In genomic region chr9:69121155-69122085, GRCh38 we compare ENCODE assay signal across 8 cellular contexts. TPM values are rescaled to one million over a fixed set of nuclear protein-coding genes. Genes with fewer than 3 reads are reported as not detected.
DNase-seq lines count a peak whose midpoint lies in the region; ATAC-seq and TF ChIP-seq lines count a peak whose summit lies in the region.

No MANE protein-coding gene starts in this region.

- WGBS in testis, 2 donors: 0 to 1% methylated on average over 31 to 87 of the region's 87 CpGs

- H3K27me3 ChIP-seq in mucosa of rectum (ENCODE audit: control insufficient read depth in 2 of 2, insufficient read depth in 2 of 2, low read length in 2 of 2) (no peaks in the 10 kb centered on the region), testis (no peaks in the 10 kb centered on the region)

- ATAC-seq in HG02678 (IDR thresholded peaks at IDR 0.05; ENCODE audit: unreplicated experiment): peak; percentile 61

- H3K27ac ChIP-seq in mucosa of rectum (ENCODE audit: low read depth in 2 of 2, low read length in 2 of 2) (peak overlapping the region; percentile 96), testis (peak overlapping the region; percentile 18 to 59)

- peak overlapping the region; percentile 47 for H3K4me3 ChIP-seq in GM12875 (ENCODE audit: low read depth, low read length)
- H3K4me3 ChIP-seq in epithelial cell of proximal tubule (ENCODE audit: low read depth, low read length): peak overlapping the region; percentile 95
- H3K4me3 ChIP-seq in mucosa of rectum (ENCODE audit: low read length in 2 of 2): peak overlapping the region; percentile 91 to 92
- peak overlapping the region; percentile 73 to 75 for H3K4me3 ChIP-seq in testis

- no peaks in the 10 kb centered on the region for H3K9me3 ChIP-seq in mucosa of rectum (ENCODE audit: control insufficient read depth in 2 of 2, low read length in 2 of 2)
- H3K9me3 ChIP-seq in testis: no peaks in the 10 kb centered on the region

- TF ChIP-seq POLR2A in testis (IDR thresholded peaks at IDR 0.05): no peak

- peak; percentile 28 for DNase-seq in 8988T
- peak; percentile 70 for DNase-seq in NCI-H146 (lab: John Stamatoyannopoulos, UW)
- DNase-seq in activated CD4-positive, alpha-beta T cell treated with anti-CD3 and anti-CD28 coated beads, Interleukin-2, amount 50 U/mL, for 1 hour: peak; percentile 8
- no peak for DNase-seq in epithelial cell of proximal tubule (ENCODE audit: low read depth)
- peak; percentile 58 for DNase-seq in testis

- H3K9ac ChIP-seq in mucosa of rectum (ENCODE audit: low read depth in 1 of 2, low read length in 2 of 2): peak overlapping the region; percentile 87 to 89

- intact Hi-C loops in testis (cut with DNase I; ENCODE audit: low total_unique reads): no loop called here

- H3K36me3 ChIP-seq in mucosa of rectum (ENCODE audit: control insufficient read depth in 2 of 2, insufficient read depth in 2 of 2, low read length in 2 of 2) (no peaks in the 10 kb centered on the region), testis (ENCODE audit: low read depth, missing control alignments) (no peaks in the 10 kb centered on the region)

- TF ChIP-seq CTCF in GM12875 (IDR thresholded peaks at IDR 0.05; ENCODE audit: borderline replicate concordance, insufficient read depth, low read depth, low read length): no peak
- TF ChIP-seq CTCF in epithelial cell of proximal tubule (conservative IDR thresholded peaks at IDR 0.05; ENCODE audit: low read depth, low read length): peak; percentile 6
- TF ChIP-seq CTCF in testis (IDR thresholded peaks at IDR 0.05): no peak

- peaks cover 4 to 13% of the 10 kb centered on the region in 2 donors for H3K4me1 ChIP-seq in mucosa of rectum (ENCODE audit: control insufficient read depth in 2 of 2, insufficient read depth in 2 of 2, low read length in 2 of 2)
- peaks cover 15% of the 10 kb centered on the region for H3K4me1 ChIP-seq in testis

RNA-seq across cellular contexts. Expression of gene TJP2, which starts 52.7 kb away (rescaled TPM):
- total RNA-seq in epithelial cell of proximal tubule (260 and 335 TPM in 2 replicates), testis (100 to 1,000 TPM; 148 to 168 TPM)
- polyA plus RNA-seq in testis (ENCODE audit: insufficient read depth, low read depth, low replicate concordance): 108 TPM
